ENCODE assay signal across 22 cellular contexts in genomic region chr2:208001924-208002323, GRCh38.
"Had no signal": no experiment of that assay in that cellular context is flagged by ENCODE, and none has a peak within 500 bp of the region (broad histone marks: within the 10 kb centered on the region; RNA-seq: fewer than 3 reads in every experiment).

No MANE protein-coding gene starts in this region.

- H3K27ac ChIP-seq: hepatocyte, ovary, suprapubic skin, transverse colon, vagina had no signal

- H3K36me3 ChIP-seq: ovary had no signal

- ATAC-seq: effector memory CD8-positive, alpha-beta T cell; natural killer cell; sciatic nerve; stimulated activated naive CD8-positive, alpha-beta T cell treated with anti-CD3 and anti-CD28 coated beads, Interleukin-15, amount 100 ng/mL, for 72 hours had no signal

- H3K4me1 ChIP-seq: transverse colon, vagina had no signal

- H3K27me3 ChIP-seq: hepatocyte, ovary, suprapubic skin, transverse colon, vagina had no signal

- H3K4me3 ChIP-seq: hepatocyte, lung, ovary, smooth muscle cell, suprapubic skin, transverse colon, vagina had no signal

- DNase-seq: cortex of kidney; effector memory CD8-positive, alpha-beta T cell; erythroblast; kidney; natural killer cell; occipital lobe; ovary; posterior cingulate gyrus; retina; stimulated activated CD4-positive, alpha-beta T cell treated with anti-CD3 and anti-CD28 coated beads, Interleukin-12 subunit alpha, Interleukin-12 subunit beta, amount 100 ng/mL, for 4 hours; stimulated activated CD4-positive, alpha-beta T cell treated with anti-CD3 and anti-CD28 coated beads, Interleukin-1b, Interleukin-23, amount 100 ng/mL, for 48 hours; stimulated activated CD4-positive, alpha-beta T cell treated with anti-CD3 and anti-CD28 coated beads, Interleukin-4, amount 100 ng/mL, for 1 hour; stimulated activated CD8-positive, alpha-beta memory T cell treated with anti-CD3 and anti-CD28 coated beads, Interleukin-4, amount 100 ng/mL, for 48 hours; stimulated activated naive CD4-positive, alpha-beta T cell; stimulated activated naive CD8-positive, alpha-beta T cell treated with anti-CD3 and anti-CD28 coated beads, Interleukin-15, amount 100 ng/mL, for 72 hours; transverse colon had no signal

- H3K9me3 ChIP-seq: ovary, suprapubic skin, transverse colon, vagina had no signal
